ENCODE assay signal across 8 cellular contexts in genomic region chr1:85581802-85582686, GRCh38. TPM values are rescaled to one million over a fixed set of nuclear protein-coding genes. Genes with fewer than 3 reads are reported as not detected.
DNase-seq lines count a peak whose midpoint lies in the region; ATAC-seq and TF ChIP-seq lines count a peak whose summit lies in the region.

No MANE protein-coding gene starts in this region.

- ATAC-seq in lung (ENCODE audit: insufficient read depth, low FRiP score) = no peak
- ATAC-seq in GM18861 (IDR thresholded peaks at IDR 0.05; ENCODE audit: unreplicated experiment) = no peak
- ATAC-seq in GM19397 (IDR thresholded peaks at IDR 0.05; ENCODE audit: unreplicated experiment) = no peak

- H2AFZ ChIP-seq in ACC112 (ENCODE audit: low read length, unreplicated experiment) = no peak overlapping the region

- peaks cover 21% of the 10 kb centered on the region for H3K4me1 ChIP-seq in ACC112 (ENCODE audit: control insufficient read depth, insufficient read depth, low read length, unreplicated experiment)
- peaks cover 0 to 3% of the 10 kb centered on the region in 2 donors for H3K4me1 ChIP-seq in lung (ENCODE audit: control insufficient read depth in 2 of 2, insufficient read depth in 2 of 2, low read length in 2 of 2)

- peak overlapping the region; percentile 97 for H3K27ac ChIP-seq in ACC112 (ENCODE audit: low read depth, low read length)
- peak overlapping the region; percentile 82 for H3K27ac ChIP-seq in cingulate gyrus (ENCODE audit: low read depth, low read length)
- H3K27ac ChIP-seq in lung (ENCODE audit: low read depth in 1 of 2, low read length in 1 of 2) = peak overlapping the region; percentile 98 to 99

- H3K27me3 ChIP-seq in ACC112 (ENCODE audit: insufficient read depth, low read length) (no peaks in the 10 kb centered on the region), lung (ENCODE audit: control insufficient read depth, insufficient read depth) (no peaks in the 10 kb centered on the region)

- peaks cover 73% of the 10 kb centered on the region for H3K27me3 Mint-ChIP-seq in activated CD4-positive, alpha-beta T cell treated with anti-CD3 and anti-CD28 coated beads, Interleukin-2, amount 10 ng/mL, durations not matched to agents 7 days and 5 days

- peak overlapping the region; percentile 94 for H3K4me3 ChIP-seq in ACC112 (ENCODE audit: low read depth, low read length)
- peak overlapping the region; percentile 62 for H3K4me3 ChIP-seq in lung

- POLR2A ChIA-PET in activated CD4-positive, alpha-beta T cell treated with anti-CD3 and anti-CD28 coated beads, Interleukin-2, amount 10 ng/mL, durations not matched to agents 7 days and 5 days (lab: Charles Lee) = no interaction called here

- H3K9me3 ChIP-seq in lung (ENCODE audit: control insufficient read depth in 2 of 2, insufficient read depth in 1 of 2, low read length in 1 of 2) = peaks cover 0 to 2% of the 10 kb centered on the region in 2 donors

- peaks cover 19% of the 10 kb centered on the region for H3K4me1 Mint-ChIP-seq in activated CD4-positive, alpha-beta T cell treated with anti-CD3 and anti-CD28 coated beads, Interleukin-2, amount 10 ng/mL, durations not matched to agents 7 days and 5 days

- H3K9me3 Mint-ChIP-seq in activated CD4-positive, alpha-beta T cell treated with anti-CD3 and anti-CD28 coated beads, Interleukin-2, amount 10 ng/mL, durations not matched to agents 7 days and 5 days = no peaks in the 10 kb centered on the region

- DNase-seq in HuH-7.5 (ENCODE audit: low spot score) = peak; percentile 59
- peak; percentile 81 for DNase-seq in lung (ENCODE audit: low spot score)
- DNase-seq in stimulated activated CD4-positive, alpha-beta T cell treated with anti-CD3 and anti-CD28 coated beads, Interleukin-4, amount 100 ng/mL, for 4 hours = no peak
- no peak for DNase-seq in activated CD4-positive, alpha-beta T cell treated with anti-CD3 and anti-CD28 coated beads, Interleukin-2, amount 10 ng/mL, durations not matched to agents 7 days and 5 days

- no peak for TF ChIP-seq CTCF in lung (IDR thresholded peaks at IDR 0.05; ENCODE audit: control extremely low read depth, extremely low read depth)

- H3K36me3 ChIP-seq in ACC112 (ENCODE audit: insufficient read depth, low read length) = peaks cover 28% of the 10 kb centered on the region
- peaks cover 5 to 6% of the 10 kb centered on the region in 2 donors for H3K36me3 ChIP-seq in lung (ENCODE audit: control insufficient read depth in 2 of 2, insufficient read depth in 2 of 2, low read length in 2 of 2)

- no peak overlapping the region for H3K4me3 Mint-ChIP-seq in activated CD4-positive, alpha-beta T cell treated with anti-CD3 and anti-CD28 coated beads, Interleukin-2, amount 10 ng/mL, durations not matched to agents 7 days and 5 days

- no peaks in the 10 kb centered on the region for H3K36me3 Mint-ChIP-seq in activated CD4-positive, alpha-beta T cell treated with anti-CD3 and anti-CD28 coated beads, Interleukin-2, amount 10 ng/mL, durations not matched to agents 7 days and 5 days (ENCODE audit: low read depth)

- WGBS in lung, 2 donors = 53 to 69% methylated on average over 21 of the region's 21 CpGs

- peaks cover 52% of the 10 kb centered on the region for H3K79me2 ChIP-seq in ACC112 (ENCODE audit: control insufficient read depth, insufficient read depth, low read length, unreplicated experiment)

- no peak overlapping the region for H3K27ac Mint-ChIP-seq in activated CD4-positive, alpha-beta T cell treated with anti-CD3 and anti-CD28 coated beads, Interleukin-2, amount 10 ng/mL, durations not matched to agents 7 days and 5 days

- CTCF ChIA-PET in activated CD4-positive, alpha-beta T cell treated with anti-CD3 and anti-CD28 coated beads, Interleukin-2, amount 10 ng/mL, durations not matched to agents 7 days and 5 days (lab: Charles Lee) = interaction anchor here (0.6 to 1.2 kb wide), 4 partner anchors 10 to 1280 kb away, joined by 3 to 7 read pairs (median 4); no protein-coding TSS in a partner anchor

RNA-seq across cellular contexts. Expression of gene CCN1, which starts 1.5 kb away (rescaled TPM):
- 100 to 1,000 TPM in 1 of 2 donors, 10 to 100 TPM in 1; 75.6 to 116 TPM for total RNA-seq in lung
- 100 to 1,000 TPM in 1 of 2 donors, 10 to 100 TPM in 1; 99.7 to 210 TPM for polyA plus RNA-seq in lung
- not detected for total RNA-seq in activated CD4-positive, alpha-beta T cell treated with anti-CD3 and anti-CD28 coated beads, Interleukin-2, amount 10 ng/mL, durations not matched to agents 7 days and 5 days

Comparison
In these comparisons a context has a peak if more than half of its experiments do, and no peak if none do; other contexts are left out.
1. DNase-seq: peak in HuH-7.5 (single experiment) and lung (single experiment); none in stimulated activated CD4-positive, alpha-beta T cell treated with anti-CD3 and anti-CD28 coated beads, Interleukin-4, amount 100 ng/mL, for 4 hours (0 of 2) and activated CD4-positive, alpha-beta T cell treated with anti-CD3 and anti-CD28 coated beads, Interleukin-2, amount 10 ng/mL, durations not matched to agents 7 days and 5 days (single experiment).
2. RNA of gene CCN1, which starts 1.5 kb away (total RNA-seq): 75.6 to 116 TPM in lung; not detected in activated CD4-positive, alpha-beta T cell treated with anti-CD3 and anti-CD28 coated beads, Interleukin-2, amount 10 ng/mL, durations not matched to agents 7 days and 5 days; every median in the first group is over 10 times any median in the second.
3. Peak in every context shown above with its lines, with median percentiles within 50 percentile points of each other: H3K27ac ChIP-seq.